Comparison of ENCODE assay signal across 8 cellular contexts in the genomic region with DNA sequence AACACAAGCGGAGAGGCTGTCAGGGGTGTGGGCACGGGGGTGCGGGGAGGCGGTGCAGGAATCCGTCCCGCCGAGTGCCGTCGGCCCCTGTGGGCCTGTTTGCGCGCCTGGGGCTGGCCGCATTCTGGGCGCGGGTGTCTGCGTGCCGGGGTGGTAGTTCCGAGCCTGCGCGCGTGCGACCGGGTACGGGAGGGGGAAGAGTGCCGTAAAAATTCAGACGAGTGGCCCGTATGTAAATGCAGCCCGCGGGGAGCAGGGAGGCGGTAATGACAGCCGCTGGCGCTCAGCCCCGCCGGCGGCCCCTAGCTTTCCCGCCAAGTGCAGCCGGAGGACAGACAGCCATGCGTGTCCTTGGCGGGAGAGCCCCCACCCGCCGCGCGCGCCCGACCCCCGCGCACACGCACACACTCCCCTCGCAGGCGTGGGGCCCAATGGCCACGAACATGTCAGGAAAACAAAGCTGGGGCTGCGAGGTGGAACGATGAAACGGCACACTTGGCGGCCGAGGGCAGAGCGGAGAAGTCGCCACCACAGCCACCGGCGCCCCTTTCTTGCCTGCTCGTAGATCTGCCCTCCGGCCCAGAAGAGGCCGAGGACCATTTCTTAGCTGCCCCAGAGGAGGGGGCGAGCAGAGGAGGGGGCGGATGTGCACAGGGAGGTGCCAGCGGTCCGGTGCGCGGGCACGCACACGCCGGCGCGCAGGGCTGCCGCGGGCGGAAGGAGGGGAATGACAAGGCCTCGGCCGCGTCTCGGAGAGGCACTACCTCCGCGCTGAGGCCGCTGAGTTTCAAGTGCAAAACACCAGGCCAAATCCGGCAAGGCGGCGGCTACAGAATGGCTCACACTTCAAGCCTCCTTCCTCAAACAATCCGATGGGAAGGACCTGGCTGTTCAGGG.
DNase-seq lines count a peak whose midpoint lies in the region; ATAC-seq and TF ChIP-seq lines count a peak whose summit lies in the region.

No MANE protein-coding gene starts in this region.

- ATAC-seq in GM19455 (IDR thresholded peaks at IDR 0.05; ENCODE audit: unreplicated experiment): peak; percentile 74
- peak; percentile 51 for ATAC-seq in HG03520 (IDR thresholded peaks at IDR 0.05; ENCODE audit: unreplicated experiment)

- no peak overlapping the region for H3K9ac ChIP-seq in mucosa of rectum (ENCODE audit: low read depth in 1 of 2, low read length in 2 of 2)

- H3K4me1 ChIP-seq in mucosa of rectum (ENCODE audit: control insufficient read depth in 2 of 2, insufficient read depth in 2 of 2, low read length in 2 of 2) (peaks cover 9 to 12% of the 10 kb centered on the region in 2 donors), vagina (peaks cover 21% of the 10 kb centered on the region)

- H3K27ac ChIP-seq in coronary artery (peak overlapping the region in 1 of 2 donors; percentile 43), mucosa of rectum (ENCODE audit: low read depth in 2 of 2, low read length in 2 of 2) (peak overlapping the region in 1 of 2 donors; percentile 54), vagina (peak overlapping the region; percentile 65)

- intact Hi-C loops in vagina (cut with DNase I): loop anchor here (10.0 kb wide), 1 partner anchor 530 kb away; no protein-coding TSS in a partner anchor

- DNase-seq in DMS79 treated with DMSO at 0.1 percent for 48 hours (lab: John Stamatoyannopoulos, UW) (peak; percentile 58), RPMI8226 (peak; percentile 93), coronary artery (ENCODE audit: low spot score) (no peak), vagina (ENCODE audit: extremely low spot score in 2 of 2) (no peak)
- no peak for DNase-seq in stimulated activated naive CD4-positive, alpha-beta T cell treated with Interleukin-2 at 50 U/mL for 16 hours (lab: John Stamatoyannopoulos, UW)

- no peak for TF ChIP-seq POLR2A in vagina (IDR thresholded peaks at IDR 0.05)

- H3K27me3 ChIP-seq in mucosa of rectum (ENCODE audit: control insufficient read depth in 2 of 2, insufficient read depth in 2 of 2, low read length in 2 of 2) (peaks cover 60 to 87% of the 10 kb centered on the region in 2 donors), vagina (peaks cover 16% of the 10 kb centered on the region)

- no peak for TF ChIP-seq CTCF in coronary artery (IDR thresholded peaks at IDR 0.05)
- TF ChIP-seq CTCF in vagina (IDR thresholded peaks at IDR 0.05): no peak

- H3K9me3 ChIP-seq in mucosa of rectum (ENCODE audit: control insufficient read depth in 2 of 2, low read length in 2 of 2) (no peaks in the 10 kb centered on the region), vagina (no peaks in the 10 kb centered on the region)

- H3K4me3 ChIP-seq in coronary artery: peak overlapping the region; percentile 71
- H3K4me3 ChIP-seq in mucosa of rectum (ENCODE audit: low read length in 2 of 2): peak overlapping the region; percentile 65 to 66
- H3K4me3 ChIP-seq in vagina: peak overlapping the region; percentile 35 to 38

- H3K36me3 ChIP-seq in mucosa of rectum (ENCODE audit: control insufficient read depth in 2 of 2, insufficient read depth in 2 of 2, low read length in 2 of 2): no peaks in the 10 kb centered on the region
- H3K36me3 ChIP-seq in vagina: no peaks in the 10 kb centered on the region

Comparison
In these comparisons a context has a peak if more than half of its experiments do, and no peak if none do; other contexts are left out.
1. DNase-seq: peak in DMS79 treated with DMSO at 0.1 percent for 48 hours (single experiment) and RPMI8226 (single experiment); none in coronary artery (single experiment), vagina (0 of 2) and stimulated activated naive CD4-positive, alpha-beta T cell treated with Interleukin-2 at 50 U/mL for 16 hours (single experiment).
2. Peak in every context shown above with its lines, with median percentiles within 50 percentile points of each other: H3K4me3 ChIP-seq.